In the genomic region with DNA sequence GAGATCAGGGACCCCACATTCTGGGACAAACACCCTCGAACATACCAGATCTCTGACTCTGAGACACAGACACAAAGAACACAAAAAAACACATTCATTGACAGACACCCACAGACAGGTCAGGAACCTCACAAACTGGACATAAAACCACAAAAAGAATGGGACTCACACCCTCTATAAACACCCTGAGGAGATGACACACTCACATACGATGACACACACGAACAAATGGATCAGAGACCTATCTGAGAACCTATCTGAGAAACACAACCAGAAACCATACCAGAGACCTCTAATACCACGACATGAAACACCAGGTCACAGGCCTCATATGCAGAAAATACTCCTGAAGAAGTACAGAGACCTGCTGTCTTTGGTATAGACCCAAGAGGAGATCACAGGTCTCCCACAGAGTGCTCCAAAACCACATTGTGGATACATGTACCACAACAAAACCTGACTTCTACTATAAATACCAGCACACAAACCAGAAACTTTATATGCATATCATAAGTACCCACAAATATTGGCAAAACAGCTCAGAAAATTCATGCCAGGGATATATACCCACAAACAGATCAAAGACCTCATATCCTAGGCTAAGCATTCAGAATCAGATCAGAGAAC, we compare ENCODE assay signal across 1 cellular context.
TF ChIP-seq lines count a peak whose summit lies in the region.

No MANE protein-coding gene starts in this region.

TF ChIP-seq in IMR-90, 13 proteins besides CTCF, POLR2A, EP300 and RAD21:
- TF ChIP-seq RCOR1 (IDR thresholded peaks at IDR 0.05; ENCODE audit: insufficient replicate concordance, low read length) (no peak), MXI1 (IDR thresholded peaks at IDR 0.05; ENCODE audit: borderline replicate concordance, low read depth, low read length) (no peak)
